16 cellular contexts compared by ENCODE assay signal in the genomic region with DNA sequence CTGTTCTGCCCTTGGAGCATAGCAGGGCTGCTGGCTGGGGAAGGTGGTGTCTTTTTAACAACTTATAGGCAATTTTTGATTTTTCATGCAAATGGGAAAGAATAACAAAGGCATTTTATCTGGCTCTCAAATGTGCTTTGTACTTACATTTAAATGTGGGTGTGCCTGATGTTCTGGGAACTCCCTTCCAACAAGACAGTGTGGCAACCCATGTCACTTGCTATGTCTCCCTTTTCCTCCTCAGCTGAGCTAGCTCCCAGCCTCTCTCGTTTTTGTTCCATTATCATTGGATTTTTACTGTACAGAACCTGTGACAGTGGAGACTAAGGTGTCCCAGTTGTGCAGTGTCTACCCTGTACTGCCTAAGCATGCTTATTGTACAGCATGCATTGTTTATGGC.
"Had no signal": no experiment of that assay in that cellular context is flagged by ENCODE, and none has a peak within 500 bp of the region (broad histone marks: within the 10 kb centered on the region; RNA-seq: fewer than 3 reads in every experiment).

No MANE protein-coding gene starts in this region.

- ATAC-seq: effector memory CD8-positive, alpha-beta T cell; left lobe of liver; lower lobe of right lung; natural killer cell; sciatic nerve; stimulated activated memory B cell treated with anti-CD40 and anti-IgM and Interleukin-4, amounts not matched to agents 10 μg/mL and 1 μg/mL and 100 μg/mL, for 72 hours had no signal

- H3K36me3 ChIP-seq: esophagus squamous epithelium, lower lobe of right lung, ovary, spleen, tibial nerve had no signal

- DNase-seq: effector memory CD8-positive, alpha-beta T cell; esophagus squamous epithelium; foreskin fibroblast; hippocampal formation; lower lobe of right lung; natural killer cell; ovary; spleen; stimulated activated CD4-positive, alpha-beta T cell treated with anti-CD3 and anti-CD28 coated beads, Interleukin-15, amount 100 ng/mL, for 24 hours; stimulated activated CD4-positive, alpha-beta T cell treated with anti-CD3 and anti-CD28 coated beads, Interleukin-1b, Interleukin-23, amount 100 ng/mL, for 48 hours; stimulated activated CD4-positive, alpha-beta T cell treated with anti-CD3 and anti-CD28 coated beads, Interleukin-4, amount 100 ng/mL, for 24 hours; testis had no signal

- H3K4me1 ChIP-seq: lower lobe of right lung, tibial nerve had no signal

- H3K4me3 ChIP-seq: esophagus squamous epithelium, lower lobe of right lung, ovary, spleen, testis, tibial nerve had no signal

- H3K9me3 ChIP-seq: esophagus squamous epithelium, lower lobe of right lung, ovary, spleen, testis, tibial nerve had no signal

- H3K27ac ChIP-seq: esophagus squamous epithelium, lower lobe of right lung, ovary, spleen, testis, tibial nerve had no signal

- H3K27me3 ChIP-seq: esophagus squamous epithelium, ovary, testis, tibial nerve had no signal
